Comparison of ENCODE assay signal across 8 cellular contexts in genomic region chr15:84633311-84634227, GRCh38. TPM values are rescaled to one million over a fixed set of nuclear protein-coding genes. Genes with fewer than 3 reads are reported as not detected.
DNase-seq lines count a peak whose midpoint lies in the region; ATAC-seq and TF ChIP-seq lines count a peak whose summit lies in the region.

No MANE protein-coding gene starts in this region.

- peaks cover 54% of the 10 kb centered on the region for H3K4me1 Mint-ChIP-seq in activated naive CD8-positive, alpha-beta T cell treated with anti-CD3 and anti-CD28 coated beads, Interleukin-2, amount 50 U/mL, for 24 hours
- peaks cover 21% of the 10 kb centered on the region for H3K4me1 Mint-ChIP-seq in type B pancreatic cell (ENCODE audit: unreplicated experiment)

- H3K27ac ChIP-seq in C4-2B (peak overlapping the region; percentile 42; the same call in 1 of the 2 replicates), SU-DHL-6 (ENCODE audit: low read depth, low read length) (no peak overlapping the region), heart left ventricle (peak overlapping the region; percentile 91 to 99 (median 98))

- peak overlapping the region; percentile 94 for H3K4me2 ChIP-seq in SU-DHL-6 (ENCODE audit: low read depth, low read length, poor library complexity, severe bottlenecking)

- peaks cover 7% of the 10 kb centered on the region; the same call in 1 of the 2 replicates for H3K36me3 ChIP-seq in SU-DHL-6 (ENCODE audit: low read length)
- H3K36me3 ChIP-seq in heart left ventricle, result peaks cover 0 to 29% (median 26%) of the 10 kb centered on the region in 9 donors

- H2AFZ ChIP-seq in SU-DHL-6 (ENCODE audit: low read depth, low read length, severe bottlenecking), result no peak overlapping the region

- TF ChIP-seq POLR2A in heart left ventricle (IDR thresholded peaks at IDR 0.05), result peak in 1 of 2 donors; percentile 43

- peak overlapping the region; percentile 88 for H3K4me3 Mint-ChIP-seq in activated naive CD8-positive, alpha-beta T cell treated with anti-CD3 and anti-CD28 coated beads, Interleukin-2, amount 50 U/mL, for 24 hours
- peak overlapping the region; percentile 94 for H3K4me3 Mint-ChIP-seq in type B pancreatic cell

- peaks cover 24% of the 10 kb centered on the region for H3F3A ChIP-seq in SU-DHL-6 (ENCODE audit: insufficient read depth)

- H3K4me1 ChIP-seq in heart left ventricle, result peaks cover 3 to 54% (median 33%) of the 10 kb centered on the region in 12 donors

- H3K27me3 ChIP-seq in SU-DHL-6 (ENCODE audit: low read length) (no peaks in the 10 kb centered on the region), heart left ventricle (no peaks in the 10 kb centered on the region)

- H3K79me2 ChIP-seq in SU-DHL-6 (ENCODE audit: insufficient read depth, low read length), result 0 out of 2 replicates have a peak, but pooled peaks cover 7% of the 10 kb centered on the region

- peak overlapping the region; percentile 99 for H3K27ac Mint-ChIP-seq in activated naive CD8-positive, alpha-beta T cell treated with anti-CD3 and anti-CD28 coated beads, Interleukin-2, amount 50 U/mL, for 24 hours
- H3K27ac Mint-ChIP-seq in type B pancreatic cell, result peak overlapping the region; percentile 86

- no peak; the same call in 1 of the 2 replicates for TF ChIP-seq CTCF in C4-2B (conservative IDR thresholded peaks at IDR 0.05)
- no peak for TF ChIP-seq CTCF in SU-DHL-6 (IDR thresholded peaks at IDR 0.05; ENCODE audit: insufficient read depth, low read length, poor library complexity, severe bottlenecking)
- peak in 1 of 12 donors; percentile 9 for TF ChIP-seq CTCF in heart left ventricle (IDR thresholded peaks at IDR 0.05)
- TF ChIP-seq CTCF in type B pancreatic cell (conservative IDR thresholded peaks at IDR 0.05), result peak; percentile 19

- H3K9me3 ChIP-seq in SU-DHL-6 (ENCODE audit: insufficient read depth, low read length), result no peaks in the 10 kb centered on the region
- H3K9me3 ChIP-seq in heart left ventricle, result no peaks in the 10 kb centered on the region

- peak overlapping the region; percentile 57 for H3K9ac ChIP-seq in SU-DHL-6 (ENCODE audit: low read length)

- H3K9me2 ChIP-seq in SU-DHL-6 (replicated peaks; ENCODE audit: insufficient read depth, low read length), result no peaks in the 10 kb centered on the region

- peaks cover 31% of the 10 kb centered on the region for H3K36me3 Mint-ChIP-seq in activated naive CD8-positive, alpha-beta T cell treated with anti-CD3 and anti-CD28 coated beads, Interleukin-2, amount 50 U/mL, for 24 hours (ENCODE audit: low read depth)
- H3K36me3 Mint-ChIP-seq in type B pancreatic cell, result peaks cover 14% of the 10 kb centered on the region

- 0 to 1% (median 0%) methylated on average over 71 to 105 of the region's 105 CpGs for WGBS in heart left ventricle, 4 donors

- intact Hi-C loops in heart left ventricle (cut with DNase I), result loop anchor here in 2 of 10 donors (2.0 to 5.0 kb wide), 3 partner anchors 19 to 36 kb away; partner anchors contain the start of gene WDR73 (in 1 of the 2)

- no peaks in the 10 kb centered on the region for H3K27me3 Mint-ChIP-seq in activated naive CD8-positive, alpha-beta T cell treated with anti-CD3 and anti-CD28 coated beads, Interleukin-2, amount 50 U/mL, for 24 hours
- peaks cover 11% of the 10 kb centered on the region for H3K27me3 Mint-ChIP-seq in type B pancreatic cell

- DNase-seq in HUDEP-2 (lab: John Stamatoyannopoulos, UW; ENCODE audit: unreplicated experiment in 76 of 76) (peak in 72 of 76 experiments; percentile 16 to 83 (median 58)), heart left ventricle (peak; percentile 69 to 90 (median 80)), pons (ENCODE audit: low spot score) (peak; percentile 48), type B pancreatic cell (ENCODE audit: extremely low spot score, unreplicated experiment) (peak; percentile 81)
- DNase-seq in activated naive CD8-positive, alpha-beta T cell treated with anti-CD3 and anti-CD28 coated beads, Interleukin-2, amount 50 U/mL, for 24 hours, result peak; percentile 81

- H4K20me1 ChIP-seq in SU-DHL-6 (ENCODE audit: low read depth, low read length), result peaks cover 10% of the 10 kb centered on the region

- no peaks in the 10 kb centered on the region for H3K9me3 Mint-ChIP-seq in activated naive CD8-positive, alpha-beta T cell treated with anti-CD3 and anti-CD28 coated beads, Interleukin-2, amount 50 U/mL, for 24 hours
- peaks cover 4% of the 10 kb centered on the region for H3K9me3 Mint-ChIP-seq in type B pancreatic cell

- peak overlapping the region; percentile 58 for H3K4me3 ChIP-seq in SU-DHL-6 (ENCODE audit: insufficient read depth, low read length, poor library complexity, severe bottlenecking)
- H3K4me3 ChIP-seq in heart left ventricle, result peak overlapping the region; percentile 53 to 85 (median 77)

- ATAC-seq in GM19468 (IDR thresholded peaks at IDR 0.05; ENCODE audit: extremely low read depth, unreplicated experiment) (peak; percentile 34), heart left ventricle (peak; percentile 22 to 81 (median 61))
- ATAC-seq in activated naive CD8-positive, alpha-beta T cell treated with anti-CD3 and anti-CD28 coated beads, Interleukin-2, amount 50 U/mL, for 24 hours, result peak; percentile 66

RNA-seq across cellular contexts. Expression of gene WDR73, which starts 20.5 kb away (rescaled TPM):
- total RNA-seq in heart left ventricle (10 to 100 TPM in 8 of 9 donors, 1 to 10 TPM in 1; 8.7 to 22.2 (median 13.9) TPM), type B pancreatic cell (ENCODE audit: low replicate concordance) (42.9 and 51.8 TPM in 2 replicates)
- 10 to 100 TPM in 1 of 2 donors, 1 to 10 TPM in 1; 9.2 to 20.6 TPM for polyA plus RNA-seq in heart left ventricle

RNA-seq across cellular contexts. Expression of gene NMB, which starts 24.4 kb away (rescaled TPM):
- total RNA-seq in heart left ventricle, result 1 to 10 TPM; 1.4 to 8.6 (median 2.8) TPM
- polyA plus RNA-seq in heart left ventricle, result 1 to 10 TPM; 3.9 to 6.6 TPM
- 7.4 and 8.2 TPM in 2 replicates for total RNA-seq in type B pancreatic cell (ENCODE audit: low replicate concordance)

RNA-seq across cellular contexts. Expression of gene ZSCAN2, which starts 32.8 kb away (rescaled TPM):
- total RNA-seq in heart left ventricle (10 to 100 TPM in 1 of 9 donors, 1 to 10 TPM in 8; 4.6 to 10.6 (median 6.3) TPM), type B pancreatic cell (ENCODE audit: low replicate concordance) (18.4 and 26.2 TPM in 2 replicates)
- polyA plus RNA-seq in heart left ventricle, result 1 to 10 TPM; 4.3 to 4.5 TPM
